ENCODE assay signal across 15 cellular contexts in the genomic region with DNA sequence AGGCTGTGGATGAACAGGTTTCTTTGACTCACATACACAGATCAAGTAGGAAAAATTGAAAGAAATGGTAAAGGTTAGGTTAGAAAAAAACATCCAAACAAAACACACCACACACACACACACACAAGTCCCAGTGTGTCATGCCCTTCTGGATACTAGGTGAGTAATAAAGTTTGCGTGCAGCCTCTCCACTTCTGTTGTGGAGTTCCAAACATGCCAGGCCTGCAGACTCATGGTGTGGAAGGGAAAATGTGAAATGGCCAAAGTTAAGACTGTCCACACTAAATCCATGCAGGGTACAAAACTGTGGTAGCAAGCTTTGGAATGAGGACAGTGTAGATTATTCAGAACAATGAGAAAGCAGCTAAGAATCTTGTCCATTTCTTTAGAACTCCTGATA.
DNase-seq lines count a peak whose midpoint lies in the region; ATAC-seq and TF ChIP-seq lines count a peak whose summit lies in the region.
"Had no signal": no experiment of that assay in that cellular context is flagged by ENCODE, and none has a peak within 500 bp of the region (broad histone marks: within the 10 kb centered on the region; RNA-seq: fewer than 3 reads in every experiment).

No MANE protein-coding gene starts in this region.

- H3K4me1 ChIP-seq in H9 (ENCODE audit: insufficient read depth, low read length) (no peaks in the 10 kb centered on the region), mesenchymal stem cell (ENCODE audit: control insufficient read depth, insufficient read depth, low read depth, low read length) (no peaks in the 10 kb centered on the region), psoas muscle (no peaks in the 10 kb centered on the region)
- H3K4me1 ChIP-seq: ascending aorta, BE2C, uterus had no signal

- intact Hi-C loops in psoas muscle (cut with DNase I), result no loop called here

- H3K79me1 ChIP-seq in H9 (ENCODE audit: insufficient read depth, low read depth, low read length, poor library complexity, severe bottlenecking), result no peaks in the 10 kb centered on the region
- H3K79me1 ChIP-seq in mesenchymal stem cell (replicated peaks; ENCODE audit: low read length, poor library complexity, severe bottlenecking), result no peaks in the 10 kb centered on the region

- H3K18ac ChIP-seq in H9 (ENCODE audit: insufficient read length, low read depth, low read length), result no peak overlapping the region
- H3K18ac ChIP-seq in mesenchymal stem cell (ENCODE audit: low read depth in 1 of 2, low read length in 2 of 2), result no peak overlapping the region

- no peak overlapping the region for H2BK20ac ChIP-seq in H9 (ENCODE audit: low read depth, low read length, poor library complexity, severe bottlenecking)

- H3T11ph ChIP-seq in H9 (ENCODE audit: low read length), result no peak overlapping the region

- H3K9ac ChIP-seq in H9 (ENCODE audit: extremely low read depth, insufficient read length, low read length) (no peak overlapping the region), mesenchymal stem cell (ENCODE audit: low read length) (no peak overlapping the region)

- no peaks in the 10 kb centered on the region for H4K20me1 ChIP-seq in H9 (ENCODE audit: control insufficient read depth, insufficient read depth, insufficient read length)

- no peaks in the 10 kb centered on the region for H3K4me1 Mint-ChIP-seq in H9

- H2BK12ac ChIP-seq in H9 (ENCODE audit: insufficient read length, low read depth, low read length) (no peak overlapping the region), mesenchymal stem cell (ENCODE audit: low read length in 2 of 2) (no peak overlapping the region)

- 0 out of 7 replicates have a peak overlapping the region, but pooled peaks of 1 of the 3 experiments have one; percentile 18 for H3K27ac Mint-ChIP-seq in H9
- H3K27ac Mint-ChIP-seq: activated T-cell treated with anti-CD3 and anti-CD28 coated beads, Interleukin-2, amount 50 U/mL, for 72 hours had no signal

- DNase-seq in BJ (ENCODE audit: low read depth) (peak; percentile 16), H9 (no peak), amniotic stem cell (lab: John Stamatoyannopoulos, UW) (peak; percentile 4), mesenchymal stem cell (peak; percentile 67), psoas muscle (no peak), CD1c-positive myeloid dendritic cell (ENCODE audit: extremely low spot score) (no peak), NCI-H2196 treated with DMSO at 0.1 percent for 48 hours (lab: John Stamatoyannopoulos, UW; ENCODE audit: unreplicated experiment) (no peak)
- DNase-seq: activated CD4-positive, alpha-beta T cell treated with anti-CD3 and anti-CD28 coated beads for 48 hours; activated T-cell treated with anti-CD3 and anti-CD28 coated beads, Interleukin-2, amount 50 U/mL, for 72 hours; BE2C; PC-9; uterus had no signal

- H2BK15ac ChIP-seq in H9 (ENCODE audit: low read depth, low read length) (no peak overlapping the region), mesenchymal stem cell (ENCODE audit: low read depth, poor library complexity, severe bottlenecking) (no peak overlapping the region)

- H3K36me3 ChIP-seq in BJ (ENCODE audit: control insufficient read depth, insufficient read depth, low read length) (no peaks in the 10 kb centered on the region), mesenchymal stem cell (ENCODE audit: control insufficient read depth in 1 of 2, insufficient read depth in 2 of 2, low read depth in 1 of 2, low read length in 2 of 2) (no peaks in the 10 kb centered on the region), psoas muscle (ENCODE audit: insufficient read depth in 1 of 2, low read depth in 1 of 2) (no peaks in the 10 kb centered on the region)
- H3K36me3 ChIP-seq: ascending aorta, BE2C, uterus had no signal

- no peaks in the 10 kb centered on the region for H3K23me2 ChIP-seq in H9 (ENCODE audit: insufficient read length, low read depth, low read length, poor library complexity, severe bottlenecking)

- H3K23ac ChIP-seq in H9 (ENCODE audit: insufficient read length, low read depth, low read length), result no peak overlapping the region
- H3K23ac ChIP-seq in mesenchymal stem cell (ENCODE audit: low read length in 2 of 2), result no peak overlapping the region

- no peak overlapping the region for H4K91ac ChIP-seq in H9 (ENCODE audit: insufficient read length, low read depth, low read length)
- no peak overlapping the region for H4K91ac ChIP-seq in mesenchymal stem cell (ENCODE audit: low read length)

- H3K27me3 ChIP-seq in BJ (ENCODE audit: control insufficient read depth, insufficient read depth, low read length) (no peaks in the 10 kb centered on the region), H9 (ENCODE audit: insufficient read depth, low read length) (no peaks in the 10 kb centered on the region), mesenchymal stem cell (ENCODE audit: control insufficient read depth in 1 of 2, insufficient read depth in 1 of 2, low read length in 2 of 2) (no peaks in the 10 kb centered on the region), psoas muscle (ENCODE audit: insufficient read depth in 3 of 3, low read length in 2 of 3) (no peaks in the 10 kb centered on the region)
- H3K27me3 ChIP-seq: ascending aorta, BE2C, uterus had no signal

- H3K14ac ChIP-seq in H9 (ENCODE audit: insufficient read depth, low read length), result peak overlapping the region; percentile 57; the same call in 1 of the 2 replicates
- H3K14ac ChIP-seq in mesenchymal stem cell (ENCODE audit: low read length in 2 of 2), result no peak overlapping the region

- H3K36me3 Mint-ChIP-seq in H9 (ENCODE audit: insufficient read depth in 1 of 3, low read depth in 3 of 3), result peaks cover 0 to 4% (median 0%) of the 10 kb centered on the region in 3 experiments; a peak in 1 of 7 replicates

- H2AK5ac ChIP-seq in H9 (ENCODE audit: insufficient read length, low read length), result no peak overlapping the region
- H2AK5ac ChIP-seq in mesenchymal stem cell (ENCODE audit: low read length, severe bottlenecking), result no peak overlapping the region

- H3K4ac ChIP-seq in H9 (ENCODE audit: low read depth, low read length), result no peak overlapping the region
- no peak overlapping the region for H3K4ac ChIP-seq in mesenchymal stem cell (ENCODE audit: low read depth in 1 of 2, low read length in 2 of 2)

- CTCF ChIA-PET in BJ (lab: Yijun Ruan, JAX), result no interaction called here

- H3K27me3 Mint-ChIP-seq in H9 (ENCODE audit: low read depth), result no peaks in the 10 kb centered on the region

- no peak overlapping the region for H2AFZ ChIP-seq in H9 (ENCODE audit: low read length)
- H2AFZ ChIP-seq in mesenchymal stem cell (ENCODE audit: low read depth, low read length), result no peak overlapping the region
- H2AFZ ChIP-seq: PC-9 had no signal

- no peak overlapping the region for H3K56ac ChIP-seq in H9 (ENCODE audit: insufficient read length, low read depth, low read length)

- H3K4me3 ChIP-seq in BJ (ENCODE audit: low read depth, low read length) (no peak overlapping the region), mesenchymal stem cell (ENCODE audit: insufficient read depth in 1 of 2, low read depth in 1 of 2, low read length in 2 of 2) (no peak overlapping the region), psoas muscle (no peak overlapping the region)
- H3K4me3 ChIP-seq: ascending aorta, PC-9, uterus had no signal

- no peak overlapping the region for H2BK120ac ChIP-seq in H9 (ENCODE audit: low read depth, low read length, poor library complexity, severe bottlenecking)
- no peak overlapping the region for H2BK120ac ChIP-seq in mesenchymal stem cell (ENCODE audit: low read depth, low read length)

- no peak overlapping the region for H4K5ac ChIP-seq in H9 (ENCODE audit: insufficient read length, low read depth, low read length)

- POLR2A ChIA-PET in BJ (lab: Charles Lee), result no interaction called here

- no peak overlapping the region for H3K4me3 Mint-ChIP-seq in H9
- H3K4me3 Mint-ChIP-seq: activated T-cell treated with anti-CD3 and anti-CD28 coated beads, Interleukin-2, amount 50 U/mL, for 72 hours had no signal

- H3K4me2 ChIP-seq in H9 (ENCODE audit: insufficient read depth, insufficient read length, low read length), result no peak overlapping the region
- no peak overlapping the region for H3K4me2 ChIP-seq in mesenchymal stem cell (ENCODE audit: low read length, poor library complexity, severe bottlenecking)
- H3K4me2 ChIP-seq: PC-9 had no signal

- H2BK5ac ChIP-seq in H9 (ENCODE audit: insufficient read length, low read length), result no peak overlapping the region
- H2BK5ac ChIP-seq in mesenchymal stem cell (ENCODE audit: low read depth, low read length, poor library complexity, severe bottlenecking), result no peak overlapping the region

- TF ChIP-seq CTCF in BJ (IDR thresholded peaks at IDR 0.05; ENCODE audit: insufficient read depth, low read depth, low read length) (no peak), H9 (conservative IDR thresholded peaks at IDR 0.05) (no peak), psoas muscle (IDR thresholded peaks at IDR 0.05) (no peak)

- H3K9me3 Mint-ChIP-seq in H9, result peaks cover 0 to 4% of the 10 kb centered on the region in 2 experiments; a peak in 1 of 5 replicates
- H3K9me3 Mint-ChIP-seq: activated T-cell treated with anti-CD3 and anti-CD28 coated beads, Interleukin-2, amount 50 U/mL, for 72 hours had no signal

- no peak overlapping the region for H4K8ac ChIP-seq in H9 (replicated peaks; ENCODE audit: insufficient read length, low read depth, low read length)
- H4K8ac ChIP-seq in mesenchymal stem cell (ENCODE audit: low read length), result no peak overlapping the region

- H3K9me3 ChIP-seq in H9 (ENCODE audit: control insufficient read depth, low read depth, low read length) (no peaks in the 10 kb centered on the region), mesenchymal stem cell (ENCODE audit: control insufficient read depth, low read length) (no peaks in the 10 kb centered on the region), psoas muscle (no peaks in the 10 kb centered on the region)
- H3K9me3 ChIP-seq: ascending aorta, BE2C, uterus had no signal

- no peak overlapping the region for H3K27ac ChIP-seq in H9 (ENCODE audit: insufficient read length, low read depth, low read length)
- no peak overlapping the region for H3K27ac ChIP-seq in mesenchymal stem cell (ENCODE audit: low read length, poor library complexity, severe bottlenecking)
- H3K27ac ChIP-seq in psoas muscle, result no peak overlapping the region
- H3K27ac ChIP-seq: ascending aorta, PC-9, uterus had no signal

- H3K79me2 ChIP-seq in H9 (ENCODE audit: insufficient read depth, low read length), result no peaks in the 10 kb centered on the region

- ATAC-seq in psoas muscle (no peak), GM18858 (IDR thresholded peaks at IDR 0.05; ENCODE audit: unreplicated experiment) (no peak)
- ATAC-seq: activated T-cell treated with anti-CD3 and anti-CD28 coated beads, Interleukin-2, amount 50 U/mL, for 72 hours; HepG2 had no signal

- no CpG with 5 or more reads among the region's 1 CpG for WGBS in H9 (ENCODE audit: extremely low coverage, insufficient read length, low lambda C conversion rate)
- 58% methylated on average over 1 of the region's 1 CpG for WGBS in mesenchymal stem cell
- WGBS in psoas muscle, 3 donors, result 0 to 36% (median 3%) methylated on average over 1 of the region's 1 CpG

Comparison
In these comparisons a context has a peak if more than half of its experiments do, and no peak if none do; other contexts are left out.
1. DNase-seq: peak in BJ (single experiment), amniotic stem cell (single experiment) and mesenchymal stem cell (single experiment); none in H9 (single experiment), psoas muscle (0 of 2), CD1c-positive myeloid dendritic cell (single experiment) and NCI-H2196 treated with DMSO at 0.1 percent for 48 hours (single experiment).